Comparison of ENCODE assay signal across 7 cellular contexts in genomic region chr1:144941710-144942109, GRCh38.
DNase-seq lines count a peak whose midpoint lies in the region; ATAC-seq and TF ChIP-seq lines count a peak whose summit lies in the region.
"Not testable (repeated sequence)": the region's sequence is repeated elsewhere in the genome, so short reads cannot be mapped to it uniquely, and the experiment has no call there.

No MANE protein-coding gene starts in this region.

- not testable (repeated sequence) for H3K4me1 Mint-ChIP-seq in activated naive CD4-positive, alpha-beta T cell treated with anti-CD3 and anti-CD28 coated beads for 36 hours (ENCODE audit: low read depth)

- H3K9me3 Mint-ChIP-seq in activated naive CD4-positive, alpha-beta T cell treated with anti-CD3 and anti-CD28 coated beads for 36 hours: not testable (repeated sequence)

- H3K27ac Mint-ChIP-seq in activated naive CD4-positive, alpha-beta T cell treated with anti-CD3 and anti-CD28 coated beads for 36 hours: not testable (repeated sequence)

- intact Hi-C loops in activated naive CD4-positive, alpha-beta T cell treated with anti-CD3 and anti-CD28 coated beads for 36 hours (cut with micrococcal nuclease): not testable (repeated sequence)

- peak; percentile 4 for DNase-seq in activated naive CD4-positive, alpha-beta T cell treated with anti-CD3 and anti-CD28 coated beads for 36 hours
- DNase-seq in foreskin keratinocyte: not testable (repeated sequence)

- not testable (repeated sequence) for TF ChIP-seq CTCF in foreskin keratinocyte (conservative IDR thresholded peaks at IDR 0.05)

- not testable (repeated sequence) for H3K27ac ChIP-seq in foreskin keratinocyte

- not testable (repeated sequence) for H3K27me3 ChIP-seq in foreskin keratinocyte

- H3K36me3 Mint-ChIP-seq in activated naive CD4-positive, alpha-beta T cell treated with anti-CD3 and anti-CD28 coated beads for 36 hours (ENCODE audit: low read depth): not testable (repeated sequence)

- not testable (repeated sequence) for H3K4me3 Mint-ChIP-seq in activated naive CD4-positive, alpha-beta T cell treated with anti-CD3 and anti-CD28 coated beads for 36 hours

- not testable (repeated sequence) for H3K27me3 Mint-ChIP-seq in activated naive CD4-positive, alpha-beta T cell treated with anti-CD3 and anti-CD28 coated beads for 36 hours (ENCODE audit: low read depth)

- CTCF ChIA-PET in activated naive CD4-positive, alpha-beta T cell treated with anti-CD3 and anti-CD28 coated beads for 36 hours (lab: Charles Lee): not testable (repeated sequence)

- H3K4me1 ChIP-seq in foreskin keratinocyte: not testable (repeated sequence)

- ATAC-seq in GM18519 (IDR thresholded peaks at IDR 0.05; ENCODE audit: low FRiP score, unreplicated experiment) (peak; percentile 79), GM21390 (IDR thresholded peaks at IDR 0.05; ENCODE audit: unreplicated experiment) (peak; percentile 56), HG02870 (IDR thresholded peaks at IDR 0.05; ENCODE audit: unreplicated experiment) (peak; percentile 54), HG03442 (IDR thresholded peaks at IDR 0.05; ENCODE audit: unreplicated experiment) (peak; percentile 68), foreskin keratinocyte (peak; percentile 80)
- peak; percentile 92 to 95 for ATAC-seq in activated CD4-positive, CD25-positive, alpha-beta regulatory T cell treated with anti-CD3 and anti-CD28 coated beads, Interleukin-2, amount 50 U/mL, for 24 hours
